15 cellular contexts compared by ENCODE assay signal in genomic region chr4:157172011-157172410, GRCh38. TPM values are rescaled to one million over a fixed set of nuclear protein-coding genes. Genes with fewer than 3 reads are reported as not detected.
DNase-seq lines count a peak whose midpoint lies in the region; ATAC-seq, FAIRE-seq and TF ChIP-seq lines count a peak whose summit lies in the region.
"Had no signal": no experiment of that assay in that cellular context is flagged by ENCODE, and none has a peak within 500 bp of the region (broad histone marks: within the 10 kb centered on the region; RNA-seq: fewer than 3 reads in every experiment).

No MANE protein-coding gene starts in this region.

- H3K4me1 ChIP-seq in liver (ENCODE audit: control insufficient read depth in 4 of 4, insufficient read depth in 4 of 4, low read length in 3 of 4) (no peaks in the 10 kb centered on the region), HepG2 (ENCODE audit: insufficient read depth, low read length) (no peaks in the 10 kb centered on the region), fibroblast of lung (ENCODE audit: control insufficient read depth, extremely low read depth, insufficient read depth, low read length) (no peaks in the 10 kb centered on the region)

- no peaks in the 10 kb centered on the region for H3K36me3 Mint-ChIP-seq in type B pancreatic cell
- H3K36me3 Mint-ChIP-seq: CD4-positive, CD25-positive, alpha-beta regulatory T cell had no signal

- H3K79me2 ChIP-seq in HepG2 (ENCODE audit: insufficient read depth, low read length) (no peaks in the 10 kb centered on the region), fibroblast of lung (ENCODE audit: control insufficient read depth, insufficient read depth, low read length) (no peaks in the 10 kb centered on the region)

- no peak for FAIRE-seq in HepG2 (lab: Jason Lieb, UNC)

- H4K20me1 ChIP-seq in HepG2 (ENCODE audit: insufficient read depth, low read length) (no peaks in the 10 kb centered on the region), fibroblast of lung (ENCODE audit: control insufficient read depth, extremely low read depth, insufficient read depth, low read length) (no peaks in the 10 kb centered on the region)

- no TSS peak for BruUV-seq in HepG2 (replicated peaks; lab: Mats Ljungman, UMichigan)

- H3K36me3 ChIP-seq in liver (ENCODE audit: control insufficient read depth in 4 of 4, insufficient read depth in 3 of 4, low read depth in 1 of 4, low read length in 3 of 4) = no peaks in the 10 kb centered on the region
- no peaks in the 10 kb centered on the region for H3K36me3 ChIP-seq in HepG2 (replicated peaks in 1 of 2; ENCODE audit: control insufficient read depth in 1 of 2, insufficient read depth in 2 of 2, low read length in 2 of 2)
- H3K36me3 ChIP-seq in fibroblast of lung (ENCODE audit: control insufficient read depth, insufficient read depth, low read length) = no peaks in the 10 kb centered on the region

- CTCF ChIA-PET in HepG2 (lab: Yijun Ruan, JAX; ENCODE audit: low intra/inter-chr PET ratio, low total read pairs) = no interaction called here

- no peak overlapping the region for H3K4me3 Mint-ChIP-seq in type B pancreatic cell
- H3K4me3 Mint-ChIP-seq: CD4-positive, CD25-positive, alpha-beta regulatory T cell had no signal

- TF ChIP-seq POLR2A in HepG2 (IDR thresholded peaks at IDR 0.05; ENCODE audit: insufficient read depth in 1 of 2, low read depth in 2 of 2, low read length in 2 of 2) = no peak

- no peaks in the 10 kb centered on the region for H3K4me1 Mint-ChIP-seq in type B pancreatic cell (ENCODE audit: unreplicated experiment)
- H3K4me1 Mint-ChIP-seq: CD4-positive, CD25-positive, alpha-beta regulatory T cell had no signal

- H3K9me3 ChIP-seq in liver (ENCODE audit: control insufficient read depth in 4 of 4, low read length in 3 of 4) = no peaks in the 10 kb centered on the region
- H3K9me3 ChIP-seq in HepG2 (ENCODE audit: low read length) = no peaks in the 10 kb centered on the region
- no peaks in the 10 kb centered on the region for H3K9me3 ChIP-seq in fibroblast of lung (ENCODE audit: control insufficient read depth, insufficient read depth, low read depth, low read length)

- POLR2A ChIA-PET in HepG2 (lab: Yijun Ruan, JAX) = no interaction called here

- H3K27ac ChIP-seq in liver (ENCODE audit: low read depth in 1 of 2, low read length in 2 of 2) (no peak overlapping the region), HepG2 (ENCODE audit: extremely low read length, insufficient read depth, low read length) (no peak overlapping the region), fibroblast of lung (ENCODE audit: insufficient read depth, low read length) (no peak overlapping the region)
- H3K27ac ChIP-seq: epithelial cell of prostate had no signal

- ATAC-seq in HepG2 = no peak
- ATAC-seq: left lobe of liver had no signal

- H3K4me2 ChIP-seq in HepG2 (ENCODE audit: low read depth, low read length) (no peak overlapping the region), fibroblast of lung (ENCODE audit: extremely low read depth, insufficient read depth, low read length) (no peak overlapping the region)

- intact Hi-C loops in HepG2 (cut with micrococcal nuclease; ENCODE audit: unreplicated experiment) = no loop called here

- no peak for TF ChIP-seq CTCF in liver (IDR thresholded peaks at IDR 0.05; ENCODE audit: low read depth, low read length, missing input control)
- no peak for TF ChIP-seq CTCF in HepG2 (CRISPR knock-in tag; IDR thresholded peaks at IDR 0.05)
- peak in 1 of 2 donors; percentile 31 for TF ChIP-seq CTCF in fibroblast of lung (conservative IDR thresholded peaks at IDR 0.05 in 1 of 2, IDR thresholded peaks at IDR 0.05 in 1 of 2; ENCODE audit: low read depth in 1 of 2, low read length in 2 of 2)
- peak; percentile 43 for TF ChIP-seq CTCF in type B pancreatic cell (conservative IDR thresholded peaks at IDR 0.05)
- TF ChIP-seq CTCF in GM10266 (IDR thresholded peaks at IDR 0.05; ENCODE audit: control insufficient read depth, insufficient read depth, low read depth, missing control alignments) = no peak

- H3K27me3 Mint-ChIP-seq in type B pancreatic cell = no peaks in the 10 kb centered on the region
- H3K27me3 Mint-ChIP-seq: CD4-positive, CD25-positive, alpha-beta regulatory T cell had no signal

- no peak for DNase-seq in HepG2 (ENCODE audit: low spot score)
- peak; percentile 9 for DNase-seq in RKO (ENCODE audit: low spot score)
- DNase-seq in fibroblast of lung (ENCODE audit: low read depth in 2 of 2) = peak; percentile 23 to 51
- DNase-seq in type B pancreatic cell (ENCODE audit: extremely low spot score, unreplicated experiment) = no peak
- DNase-seq in NCI-H510A (lab: John Stamatoyannopoulos, UW) = no peak
- DNase-seq in HUDEP-2 (lab: John Stamatoyannopoulos, UW; ENCODE audit: unreplicated experiment in 76 of 76) = no peak
- DNase-seq in GM10266 (ENCODE audit: extremely low spot score) = no peak
- DNase-seq: CD4-positive, CD25-positive, alpha-beta regulatory T cell; NCI-H1048; occipital lobe; stimulated activated CD4-positive, alpha-beta T cell treated with anti-CD3 and anti-CD28 coated beads, Interleukin-4, amount 100 ng/mL, for 24 hours had no signal

- H3K27ac Mint-ChIP-seq in type B pancreatic cell = no peak overlapping the region
- H3K27ac Mint-ChIP-seq: CD4-positive, CD25-positive, alpha-beta regulatory T cell had no signal

- H2AFZ ChIP-seq in HepG2 (ENCODE audit: low read length) = no peak overlapping the region
- no peak overlapping the region for H2AFZ ChIP-seq in fibroblast of lung (ENCODE audit: low read length)

- H3K9me3 Mint-ChIP-seq in type B pancreatic cell = no peaks in the 10 kb centered on the region

- no peak for TF ChIP-seq EP300 in HepG2 (IDR thresholded peaks at IDR 0.05; ENCODE audit: low read depth in 2 of 2, low read length in 2 of 2)
- no peak for TF ChIP-seq EP300 in HepG2 (CRISPR knock-in tag; IDR thresholded peaks at IDR 0.05; ENCODE audit: borderline replicate concordance)

- H3K9ac ChIP-seq in liver (ENCODE audit: low read depth in 1 of 2, low read length in 2 of 2) (no peak overlapping the region), HepG2 (ENCODE audit: insufficient read depth, low read depth, low read length) (no peak overlapping the region), fibroblast of lung (ENCODE audit: insufficient read depth, low read length) (no peak overlapping the region)

- peak; percentile 22 to 23 for TF ChIP-seq RAD21 in liver (IDR thresholded peaks at IDR 0.05)
- no peak for TF ChIP-seq RAD21 in HepG2 (CRISPR knock-in tag; IDR thresholded peaks at IDR 0.05)

- H3K27me3 ChIP-seq in liver (ENCODE audit: control insufficient read depth in 4 of 4, insufficient read depth in 4 of 4, low read length in 3 of 4) = no peaks in the 10 kb centered on the region
- H3K27me3 ChIP-seq in HepG2 (ENCODE audit: control insufficient read depth in 1 of 2, insufficient read depth in 2 of 2, low read length in 2 of 2) = no peaks in the 10 kb centered on the region; a peak in 1 of 5 replicates
- H3K27me3 ChIP-seq in fibroblast of lung (ENCODE audit: control insufficient read depth, insufficient read depth, low read length) = no peaks in the 10 kb centered on the region

- H3K4me3 ChIP-seq in liver (ENCODE audit: low read depth in 1 of 3, low read length in 3 of 3) (no peak overlapping the region), HepG2 (replicated peaks in 1 of 3; ENCODE audit: insufficient read depth in 1 of 3, low read depth in 2 of 3, low read length in 3 of 3) (no peak overlapping the region), fibroblast of lung (replicated peaks in 1 of 4; ENCODE audit: control extremely low read depth in 1 of 4, insufficient read depth in 1 of 4, low read depth in 3 of 4, low read length in 4 of 4) (no peak overlapping the region)

- WGBS in liver = 41% methylated on average over 3 of the region's 3 CpGs
- 1% methylated on average over 3 of the region's 3 CpGs for WGBS in HepG2 (ENCODE audit: low lambda C conversion rate)

- in situ Hi-C loops in HepG2 (cut with HindIII; ENCODE audit: extremely low pct_ligation_motif_present, low pct_unique_long_range_greater_than_20kb) = no loop called here

TF ChIP-seq in liver, 16 proteins besides CTCF, POLR2A, EP300 and RAD21:
- TF ChIP-seq JUND (IDR thresholded peaks at IDR 0.05) (no peak), HNF4A (conservative IDR thresholded peaks at IDR 0.05) (no peak), FOXA2 (IDR thresholded peaks at IDR 0.05) (no peak)
TF ChIP-seq in liver: peak in this region for 0.

TF ChIP-seq in HepG2, 621 proteins besides CTCF, POLR2A, EP300 and RAD21 (continues in another document):
- TF ChIP-seq GPN1 (CRISPR knock-in tag; IDR thresholded peaks at IDR 0.05; ENCODE audit: borderline replicate concordance) (no peak), ZNF564 (CRISPR knock-in tag; IDR thresholded peaks at IDR 0.05) (no peak), MTA1 (CRISPR knock-in tag; IDR thresholded peaks at IDR 0.05; ENCODE audit: borderline replicate concordance) (no peak)

RNA-seq across cellular contexts. Expression of gene GRIA2, which starts 48.5 kb away (rescaled TPM):
- under 1 TPM in 1 of 2 donors, not detected in 1; 0.28 TPM for total RNA-seq in liver
- not detected for polyA plus RNA-seq in liver
- total RNA-seq in HepG2 (2016; rRNA removed; fragmentation: Illumina TruSeq; extraction: Trizol) = not detected in 2 replicates
- not detected in 2 replicates for total RNA-seq in HepG2 (2016; cell fraction: cytosol; rRNA removed; fragmentation: Illumina TruSeq; extraction: Trizol; ENCODE audit: low read depth)
- total RNA-seq in HepG2 (2016; cell fraction: insoluble cytoplasmic fraction; rRNA removed; fragmentation: Illumina TruSeq; extraction: Trizol) = not detected in 2 replicates
- not detected in 2 replicates for total RNA-seq in HepG2 (2016; cell fraction: membrane; rRNA removed; fragmentation: Illumina TruSeq; extraction: Trizol)
- not detected in 2 replicates for total RNA-seq in HepG2 (2016; cell fraction: nucleus; rRNA removed; fragmentation: Illumina TruSeq; extraction: Trizol)
- polyA plus RNA-seq in HepG2 (2011; rRNA removed) = not detected in 2 replicates
- not detected in 2 replicates for polyA plus RNA-seq in HepG2 (2011; cell fraction: cytosol; rRNA removed)
- not detected in 2 replicates for polyA plus RNA-seq in HepG2 (2011; cell fraction: nucleus; rRNA removed)
- not detected in 2 replicates for polyA plus RNA-seq in HepG2 (2012)
- polyA plus RNA-seq in HepG2 (2016; cell fraction: cytosol; fragmentation: Illumina TruSeq; extraction: Trizol; ENCODE audit: low read depth) = not detected in 2 replicates
- polyA plus RNA-seq in HepG2 (2016; cell fraction: insoluble cytoplasmic fraction; fragmentation: Illumina TruSeq; extraction: Trizol; ENCODE audit: low read depth) = not detected in 2 replicates
- polyA plus RNA-seq in HepG2 (2016; cell fraction: membrane; fragmentation: Illumina TruSeq; extraction: Trizol; ENCODE audit: low read depth) = not detected in 2 replicates
- polyA plus RNA-seq in HepG2 (2016; cell fraction: nucleus; fragmentation: Illumina TruSeq; extraction: Trizol; ENCODE audit: insufficient read depth, low read depth) = not detected in 2 replicates
- polyA minus RNA-seq in HepG2 (2011; rRNA and poly(A)+ RNA removed; ENCODE audit: low replicate concordance) = not detected in 2 replicates
- not detected in 2 replicates for polyA minus RNA-seq in HepG2 (2011; cell fraction: cytosol; rRNA and poly(A)+ RNA removed)
- polyA minus RNA-seq in HepG2 (2011; cell fraction: nucleus; rRNA and poly(A)+ RNA removed) = not detected in 2 replicates
- 0.17 TPM in 1 of 2 replicates, not detected in the other for total RNA-seq in fibroblast of lung
- polyA plus RNA-seq in fibroblast of lung = not detected in 2 replicates
- polyA plus RNA-seq in fibroblast of lung (2012) = not detected in 2 replicates
- not detected in 2 replicates for polyA minus RNA-seq in fibroblast of lung (ENCODE audit: low replicate concordance)
- 4.3 and 12.0 TPM in 2 replicates for total RNA-seq in type B pancreatic cell (ENCODE audit: low replicate concordance)
- total RNA-seq: CD4-positive, CD25-positive, alpha-beta regulatory T cell; left lobe of liver; subcutaneous adipose tissue had no signal
- polyA plus RNA-seq: CD4-positive, CD25-positive, alpha-beta regulatory T cell had no signal

Comparison
In these comparisons a context has a peak if more than half of its experiments do, and no peak if none do; other contexts are left out.
1. DNase-seq: peak in RKO (single experiment) and fibroblast of lung (2 of 2); none in HepG2 (single experiment), type B pancreatic cell (single experiment), NCI-H510A (single experiment), HUDEP-2 (0 of 76) and GM10266 (single experiment).